14 cellular contexts compared by ENCODE assay signal in genomic region chr1:115215703-115216521, GRCh38.
"Had no signal": no experiment of that assay in that cellular context is flagged by ENCODE, and none has a peak within 500 bp of the region (broad histone marks: within the 10 kb centered on the region; RNA-seq: fewer than 3 reads in every experiment).

No MANE protein-coding gene starts in this region.

- H3K4me3 ChIP-seq: neural progenitor cell, sigmoid colon, spleen had no signal

- H3K4me2 ChIP-seq: neural progenitor cell had no signal

- H3K9me3 ChIP-seq: sigmoid colon, spleen had no signal

- DNase-seq: activated B cell treated with CpG ODN at 0.5 μM for 24 hours; activated CD4-positive, alpha-beta memory T cell treated with anti-CD3 and anti-CD28 coated beads for 36 hours; activated CD4-positive, alpha-beta T cell treated with anti-CD3 and anti-CD28 coated beads for 4 hours; activated T-cell treated with anti-CD3 and anti-CD28 coated beads for 4 hours; foreskin keratinocyte; mesendoderm; naive thymus-derived CD4-positive, alpha-beta T cell; sigmoid colon; spleen; stimulated activated CD8-positive, alpha-beta memory T cell treated with anti-CD3 and anti-CD28 coated beads, Interleukin-4, amount 100 ng/mL, for 48 hours; stimulated activated naive CD4-positive, alpha-beta T cell had no signal

- ATAC-seq: foreskin keratinocyte; naive thymus-derived CD4-positive, alpha-beta T cell had no signal

- H3K27ac ChIP-seq: epithelial cell of prostate, foreskin keratinocyte, neural progenitor cell, parathyroid adenoma, spleen had no signal

- H3K4me1 ChIP-seq: parathyroid adenoma, sigmoid colon, spleen had no signal
